Comparison of ENCODE assay signal across 14 cellular contexts in the genomic region with DNA sequence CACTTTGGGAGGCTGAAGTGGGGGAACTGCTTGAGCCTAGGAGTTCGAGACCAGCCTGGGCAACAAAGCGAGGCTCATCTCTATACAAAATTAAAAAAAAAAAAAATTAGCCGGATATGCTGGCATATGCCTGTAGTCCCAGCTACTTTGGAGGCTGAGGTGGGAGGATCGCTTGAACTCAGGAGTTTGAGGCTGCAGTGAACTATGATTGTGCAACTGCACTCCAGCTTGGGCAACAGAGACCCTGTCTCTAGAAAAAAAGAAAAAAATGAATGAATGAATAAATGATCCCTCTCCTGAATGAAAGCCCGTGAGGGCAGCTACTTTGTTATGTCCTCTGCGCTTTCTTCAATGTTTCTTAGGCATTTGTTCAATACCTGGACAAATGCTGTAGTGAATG. TPM values are rescaled to one million over a fixed set of nuclear protein-coding genes. Genes with fewer than 3 reads are reported as not detected.
DNase-seq lines count a peak whose midpoint lies in the region; ATAC-seq and TF ChIP-seq lines count a peak whose summit lies in the region.
"Had no signal": no experiment of that assay in that cellular context is flagged by ENCODE, and none has a peak within 500 bp of the region (broad histone marks: within the 10 kb centered on the region; RNA-seq: fewer than 3 reads in every experiment).

No MANE protein-coding gene starts in this region.

- no peak overlapping the region for H3K9ac ChIP-seq in mammary epithelial cell (ENCODE audit: insufficient read depth, low read length)
- peak overlapping the region in 1 of 2 donors; percentile 29 for H3K9ac ChIP-seq in liver (ENCODE audit: low read depth in 1 of 2, low read length in 2 of 2)
- H3K9ac ChIP-seq: BLaER1 had no signal

- H3K27ac ChIP-seq in mammary epithelial cell (ENCODE audit: insufficient read depth, low read depth, low read length) (no peak overlapping the region), liver (ENCODE audit: low read depth in 1 of 2, low read length in 2 of 2) (peak overlapping the region; percentile 87 to 91), upper lobe of right lung (peak overlapping the region; percentile 63), Peyer's patch (no peak overlapping the region)
- H3K27ac ChIP-seq: 22Rv1, BLaER1 had no signal

- no peak for TF ChIP-seq RAD21 in liver (IDR thresholded peaks at IDR 0.05)

- no peak overlapping the region for H3K4me3 Mint-ChIP-seq in MCF 10A (ENCODE audit: unreplicated experiment)
- no peak overlapping the region for H3K4me3 Mint-ChIP-seq in brain
- H3K4me3 Mint-ChIP-seq: CD4-positive, CD25-positive, alpha-beta regulatory T cell; GM23338 had no signal

- H3K4me2 ChIP-seq in mammary epithelial cell (ENCODE audit: insufficient read depth, low read depth, low read length): no peak overlapping the region
- H3K4me2 ChIP-seq: GM23338 had no signal

- CTCF ChIA-PET in MCF 10A (lab: Yijun Ruan, JAX): interaction anchor here (0.6 to 3.1 kb wide), 5 partner anchors 12 to 62 kb away, joined by 3 to 19 read pairs (median 4); a partner anchor contains a TSS
- CTCF ChIA-PET in mammary epithelial cell (lab: Charles Lee; ENCODE audit: low non-redundant PET): no interaction called here

- intact Hi-C loops in MCF 10A (cut with micrococcal nuclease) (loop anchor here (5.0 kb wide), 1 partner anchor 34 kb away; no protein-coding TSS in a partner anchor), mammary epithelial cell (cut with micrococcal nuclease) (no loop called here), upper lobe of right lung (cut with DNase I) (no loop called here)

- H3K27me3 ChIP-seq in mammary epithelial cell (ENCODE audit: insufficient read depth, low read length): no peaks in the 10 kb centered on the region
- no peaks in the 10 kb centered on the region for H3K27me3 ChIP-seq in liver (ENCODE audit: control insufficient read depth in 4 of 4, insufficient read depth in 4 of 4, low read length in 3 of 4)
- H3K27me3 ChIP-seq in upper lobe of right lung: no peaks in the 10 kb centered on the region
- H3K27me3 ChIP-seq in Peyer's patch: no peaks in the 10 kb centered on the region
- H3K27me3 ChIP-seq: BLaER1 had no signal

- H3K36me3 Mint-ChIP-seq in MCF 10A (ENCODE audit: insufficient read depth, unreplicated experiment): peaks cover 6% of the 10 kb centered on the region
- H3K36me3 Mint-ChIP-seq in brain: peaks cover 4% of the 10 kb centered on the region
- H3K36me3 Mint-ChIP-seq: CD4-positive, CD25-positive, alpha-beta regulatory T cell had no signal

- TF ChIP-seq CTCF in MCF 10A (IDR thresholded peaks at IDR 0.05; ENCODE audit: unreplicated experiment) (no peak), mammary epithelial cell (conservative IDR thresholded peaks at IDR 0.05 in 1 of 2, IDR thresholded peaks at IDR 0.05 in 1 of 2; ENCODE audit: extremely low read depth in 1 of 2, insufficient read depth in 1 of 2, low read depth in 1 of 2, low read length in 2 of 2) (no peak), brain (conservative IDR thresholded peaks at IDR 0.05) (no peak), liver (IDR thresholded peaks at IDR 0.05; ENCODE audit: low read depth, low read length, missing input control) (no peak), upper lobe of right lung (IDR thresholded peaks at IDR 0.05) (no peak), Peyer's patch (IDR thresholded peaks at IDR 0.05) (no peak)

- H4K20me1 ChIP-seq in mammary epithelial cell (ENCODE audit: insufficient read depth, low read length): no peaks in the 10 kb centered on the region
- H4K20me1 ChIP-seq: BLaER1 had no signal

- H2AFZ ChIP-seq in mammary epithelial cell (ENCODE audit: low read depth, low read length): no peak overlapping the region
- H2AFZ ChIP-seq: GM23338 had no signal

- H3K36me3 ChIP-seq in mammary epithelial cell (ENCODE audit: insufficient read depth, low read length) (no peaks in the 10 kb centered on the region), liver (ENCODE audit: control insufficient read depth in 4 of 4, insufficient read depth in 3 of 4, low read depth in 1 of 4, low read length in 3 of 4) (no peaks in the 10 kb centered on the region), upper lobe of right lung (no peaks in the 10 kb centered on the region), Peyer's patch (no peaks in the 10 kb centered on the region)
- H3K36me3 ChIP-seq: BLaER1 had no signal

- in situ Hi-C loops in mammary epithelial cell (cut with MboI; ENCODE audit: low sequenced_read_pairs in 2 of 2): no loop called here

- H3K9me3 Mint-ChIP-seq in MCF 10A (ENCODE audit: unreplicated experiment) (no peaks in the 10 kb centered on the region), brain (peaks cover 0 to 17% (median 6%) of the 10 kb centered on the region in 5 experiments)

- H3K27me3 Mint-ChIP-seq in MCF 10A (ENCODE audit: insufficient read depth, unreplicated experiment) (no peaks in the 10 kb centered on the region), brain (peaks cover 7% of the 10 kb centered on the region)

- peaks cover 21% of the 10 kb centered on the region for H3K4me1 Mint-ChIP-seq in MCF 10A (ENCODE audit: insufficient read depth, unreplicated experiment)
- H3K4me1 Mint-ChIP-seq in brain: peaks cover 33% of the 10 kb centered on the region

- peaks cover 30% of the 10 kb centered on the region for H3K4me1 ChIP-seq in mammary epithelial cell (ENCODE audit: insufficient read depth, low read length)
- peaks cover 21 to 57% (median 47%) of the 10 kb centered on the region in 4 donors for H3K4me1 ChIP-seq in liver (ENCODE audit: control insufficient read depth in 4 of 4, insufficient read depth in 4 of 4, low read length in 3 of 4)
- H3K4me1 ChIP-seq in upper lobe of right lung: peaks cover 40% of the 10 kb centered on the region
- H3K4me1 ChIP-seq in Peyer's patch: peaks cover 0 to 17% (median 0%) of the 10 kb centered on the region in 4 donors

- TF ChIP-seq POLR2A in Peyer's patch (IDR thresholded peaks at IDR 0.05): no peak

- ATAC-seq in upper lobe of right lung: no peak
- ATAC-seq in GM21381 (IDR thresholded peaks at IDR 0.05; ENCODE audit: unreplicated experiment): no peak
- ATAC-seq: GM23338 had no signal

- no TSS peak for BruUV-seq in MCF 10A (replicated peaks; lab: Mats Ljungman, UMichigan)
- BruUV-seq in mammary epithelial cell (replicated peaks; lab: Mats Ljungman, UMichigan): no TSS peak

- H3K79me2 ChIP-seq in mammary epithelial cell (ENCODE audit: insufficient read depth, low read length): no peaks in the 10 kb centered on the region

- H3K4me3 ChIP-seq in mammary epithelial cell (replicated peaks in 1 of 3; ENCODE audit: insufficient read depth in 1 of 3, low read depth in 2 of 3, low read length in 3 of 3) (no peak overlapping the region), liver (ENCODE audit: low read depth in 1 of 3, low read length in 3 of 3) (no peak overlapping the region), upper lobe of right lung (no peak overlapping the region), Peyer's patch (no peak overlapping the region)
- H3K4me3 ChIP-seq: BLaER1, GM23338 had no signal

- DNase-seq in MCF 10A (ENCODE audit: unreplicated experiment): no peak
- DNase-seq in mammary epithelial cell: no peak
- no peak for DNase-seq in upper lobe of right lung
- DNase-seq in NCI-H146 treated with DMSO at 0.1 percent for 48 hours (lab: John Stamatoyannopoulos, UW; ENCODE audit: unreplicated experiment): no peak
- DNase-seq in Peyer's patch: no peak
- DNase-seq: CD4-positive, CD25-positive, alpha-beta regulatory T cell; DMS53; H7 had no signal

- POLR2A ChIA-PET in MCF 10A (lab: Yijun Ruan, JAX): interaction anchor here (0.7 to 19.6 kb wide), 11 partner anchors 10 to 615 kb away, joined by 3 to 640 read pairs (median 12); a partner anchor contains a TSS

- 95% methylated on average over 6 of the region's 6 CpGs for WGBS in mammary epithelial cell (ENCODE audit: low coverage, missing lambda C conversion rate)
- 96% methylated on average over 6 of the region's 6 CpGs for WGBS in liver

- H3K9me3 ChIP-seq in mammary epithelial cell (replicated peaks; ENCODE audit: insufficient read depth, low read length): no peaks in the 10 kb centered on the region
- no peaks in the 10 kb centered on the region for H3K9me3 ChIP-seq in liver (ENCODE audit: control insufficient read depth in 4 of 4, low read length in 3 of 4)
- no peaks in the 10 kb centered on the region for H3K9me3 ChIP-seq in upper lobe of right lung
- H3K9me3 ChIP-seq in Peyer's patch: no peaks in the 10 kb centered on the region

- H3K27ac Mint-ChIP-seq in MCF 10A (ENCODE audit: low read depth, unreplicated experiment): peak overlapping the region; percentile 63
- peak overlapping the region in 4 of 5 experiments; percentile 15 to 67 (median 49) for H3K27ac Mint-ChIP-seq in brain
- H3K27ac Mint-ChIP-seq: CD4-positive, CD25-positive, alpha-beta regulatory T cell; GM23338 had no signal

- dilution Hi-C loops in mammary epithelial cell (cut with HindIII; ENCODE audit: low sequenced_read_pairs): no loop called here

TF ChIP-seq in liver, 16 proteins besides CTCF, POLR2A, EP300 and RAD21:
- TF ChIP-seq, protein P1, sequence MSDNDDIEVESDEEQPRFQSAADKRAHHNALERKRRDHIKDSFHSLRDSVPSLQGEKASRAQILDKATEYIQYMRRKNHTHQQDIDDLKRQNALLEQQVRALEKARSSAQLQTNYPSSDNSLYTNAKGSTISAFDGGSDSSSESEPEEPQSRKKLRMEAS (IDR thresholded peaks at IDR 0.05): no peak
- TF ChIP-seq RXRA (IDR thresholded peaks at IDR 0.05): no peak
- no peak for TF ChIP-seq HNF4A (conservative IDR thresholded peaks at IDR 0.05)
- no peak for TF ChIP-seq NR2F2 (IDR thresholded peaks at IDR 0.05)
- TF ChIP-seq FOXA1 (IDR thresholded peaks at IDR 0.05): no peak

RNA-seq across cellular contexts. Expression of a gene that starts 27.7 kb away (rescaled TPM):
- total RNA-seq in MCF 10A (2022) (56.9 and 62.1 TPM in 2 replicates), mammary epithelial cell (10 to 100 TPM; 41.3 to 58.8 TPM), liver (10 to 100 TPM; 19.2 to 19.6 TPM), upper lobe of right lung (50.8 TPM), Peyer's patch (10 to 100 TPM; 48.9 to 60.4 (median 54.0) TPM)
- polyA plus RNA-seq in mammary epithelial cell (28.5 TPM), brain (ENCODE audit: insufficient read depth, low read depth, low replicate concordance) (54.1 TPM), liver (10 to 100 TPM; 10.9 to 21.3 TPM)
- polyA minus RNA-seq in mammary epithelial cell: 87.8 TPM

RNA-seq across cellular contexts. Expression of a gene that starts 57.2 kb away (rescaled TPM):
- total RNA-seq in MCF 10A (2022) (33.5 and 38.8 TPM in 2 replicates), mammary epithelial cell (100 to 1,000 TPM in 1 of 2 donors, 10 to 100 TPM in 1; 59.1 to 112 TPM), liver (10 to 100 TPM; 13.6 to 15.3 TPM), upper lobe of right lung (18.5 TPM), Peyer's patch (1 to 10 TPM in 1 of 4 donors, under 1 TPM in 1, not detected in 2; 0.70 to 2.3 TPM)
- polyA plus RNA-seq in mammary epithelial cell (43.2 TPM), brain (ENCODE audit: insufficient read depth, low read depth, low replicate concordance) (9.2 TPM), liver (10 to 100 TPM; 19.9 to 39.2 TPM)
- 43.4 TPM for polyA minus RNA-seq in mammary epithelial cell

Comparison
In these comparisons a context has a peak if more than half of its experiments do, and no peak if none do; other contexts are left out.
1. H3K27ac ChIP-seq: peak in liver (2 of 2) and upper lobe of right lung (single experiment); none in mammary epithelial cell (single experiment) and Peyer's patch (0 of 4).